In genomic region chr2:129929321-129930290, GRCh38 we compare ENCODE assay signal across 15 cellular contexts. TPM values are rescaled to one million over a fixed set of nuclear protein-coding genes. Genes with fewer than 3 reads are reported as not detected.
A peak's percentile ranks its signal among the peaks of the same experiment; 100 is the strongest.
DNase-seq lines count a peak whose midpoint lies in the region; ATAC-seq lines count a peak whose summit lies in the region.
"Had no signal": no experiment of that assay in that cellular context is flagged by ENCODE, and none has a peak within 500 bp of the region (broad histone marks: within the 10 kb centered on the region; RNA-seq: fewer than 3 reads in every experiment).

No MANE protein-coding gene starts in this region.

- H3K36me3 ChIP-seq in SJSA1: no peaks in the 10 kb centered on the region

- ATAC-seq in GM21528 (IDR thresholded peaks at IDR 0.05; ENCODE audit: low FRiP score, unreplicated experiment): no peak
- ATAC-seq in GM19463 (IDR thresholded peaks at IDR 0.05; ENCODE audit: unreplicated experiment): no peak

- no peaks in the 10 kb centered on the region for H3K27me3 ChIP-seq in SJSA1 (replicated peaks)

- DNase-seq in Ammon's horn (ENCODE audit: low spot score) (peak; percentile 91), SJSA1 (ENCODE audit: low read depth in 1 of 2, low spot score in 2 of 2) (peak; percentile 62 to 71), globus pallidus (ENCODE audit: low spot score) (peak; percentile 93), nucleus accumbens (lab: John Stamatoyannopoulos, UW) (peak in 50 of 56 donors; percentile 27 to 88 (median 68)), KBM-7 (no peak), HK-2 (ENCODE audit: unreplicated experiment) (no peak)
- DNase-seq: activated CD4-positive, CD25-positive, alpha-beta regulatory T cell treated with anti-CD3 and anti-CD28 coated beads, Interleukin-2, amount 50 U/mL, for 72 hours; NCI-H1105 treated with DMSO at 0.1 percent for 48 hours; NCI-H526; SIG-M5 had no signal

- no peak overlapping the region for H3K4me3 ChIP-seq in SJSA1

- in situ Hi-C loops in KBM-7 (cut with MboI; ENCODE audit: low pct_unique_long_range_greater_than_20kb, low sequenced_read_pairs): no loop called here

- H3K9me3 ChIP-seq in SJSA1 (replicated peaks): no peaks in the 10 kb centered on the region

- peak overlapping the region; percentile 13; the same call in 1 of the 2 replicates for H3K27ac ChIP-seq in SJSA1
- H3K27ac ChIP-seq: HL-60 had no signal

- peaks cover 19% of the 10 kb centered on the region for H3K4me1 ChIP-seq in SJSA1 (replicated peaks)

RNA-seq across cellular contexts. Expression of gene RAB6C, which starts 49.9 kb away (rescaled TPM):
- total RNA-seq in SJSA1 (2014; rRNA removed; shearing (Covaris generic)): not detected in 2 replicates
- total RNA-seq: B cell, glomerular endothelial cell had no signal

Comparison
In these comparisons a context has a peak if more than half of its experiments do, and no peak if none do; other contexts are left out.
1. DNase-seq: peak in Ammon's horn (single experiment), SJSA1 (2 of 2), globus pallidus (single experiment) and nucleus accumbens (50 of 56); none in KBM-7 (single experiment) and HK-2 (single experiment).